In genomic region chr13:30451476-30451875, GRCh38 we compare ENCODE assay signal across 5 cellular contexts. TPM values are rescaled to one million over a fixed set of nuclear protein-coding genes. Genes with fewer than 3 reads are reported as not detected.
"Had no signal": no experiment of that assay in that cellular context is flagged by ENCODE, and none has a peak within 500 bp of the region (broad histone marks: within the 10 kb centered on the region; RNA-seq: fewer than 3 reads in every experiment).

No MANE protein-coding gene starts in this region.

RNA-seq across cellular contexts. Expression of gene UBE2L5, which starts 29.2 kb away (rescaled TPM):
- total RNA-seq: HT-29, K562 had no signal
- polyA plus RNA-seq: HepG2, IgD-negative memory B cell, IMR-90 had no signal
